ENCODE assay signal across 1 cellular context in the genomic region with DNA sequence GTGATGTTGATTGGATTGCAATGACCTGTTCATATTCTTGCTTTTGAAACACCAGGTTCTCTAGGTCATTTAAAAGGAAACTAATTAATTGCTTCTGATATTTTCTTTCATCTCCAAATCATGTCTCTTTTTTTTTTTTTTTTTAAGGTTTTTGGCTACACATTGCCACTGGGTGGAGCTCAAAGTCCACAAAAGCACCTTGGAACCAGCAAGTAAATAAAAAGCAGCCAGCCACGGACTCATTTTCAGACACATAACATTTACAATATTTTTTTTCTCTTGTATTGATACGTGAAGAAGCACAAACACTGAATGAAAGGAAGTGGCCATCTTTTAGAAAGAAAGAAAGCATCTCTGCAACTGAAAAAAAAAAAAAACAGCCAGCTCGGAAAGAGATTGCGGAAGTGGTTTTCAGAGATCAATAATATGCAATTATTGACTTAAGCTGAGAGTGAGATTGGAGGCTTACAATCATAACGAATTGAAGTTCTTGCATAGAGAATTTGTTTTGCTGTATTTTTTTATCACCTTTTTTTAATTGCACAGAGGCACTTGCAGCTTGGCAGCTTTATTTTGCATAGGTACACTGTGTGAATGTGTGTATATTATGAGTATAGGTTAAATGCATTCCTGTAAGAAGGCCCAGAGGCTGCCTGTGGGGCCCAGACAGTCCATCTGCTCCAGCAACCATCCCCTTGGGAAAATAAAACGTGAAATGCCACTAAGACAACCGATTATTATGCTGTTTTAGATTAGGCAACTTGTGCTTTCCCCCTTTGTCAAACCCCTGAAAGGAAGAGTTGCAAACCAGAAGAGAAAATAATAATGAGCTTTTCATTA.
TF ChIP-seq lines count a peak whose summit lies in the region.

No MANE protein-coding gene starts in this region.

TF ChIP-seq in GM23338, 12 proteins besides CTCF, POLR2A, EP300 and RAD21 (continued from another document):
- TF ChIP-seq POLR2AphosphoS5 (IDR thresholded peaks at IDR 0.05; ENCODE audit: low read depth) (no peak), EZH2phosphoT487 (IDR thresholded peaks at IDR 0.05; ENCODE audit: unreplicated experiment) (no peak), EZH2 (IDR thresholded peaks at IDR 0.05; ENCODE audit: low read depth, unreplicated experiment) (no peak), ZNF331 (CRISPR knock-in tag; IDR thresholded peaks at IDR 0.05; ENCODE audit: low read depth) (no peak), STAT1 (IDR thresholded peaks at IDR 0.05; ENCODE audit: unreplicated experiment) (no peak), NANOG (IDR thresholded peaks at IDR 0.05; ENCODE audit: borderline replicate concordance) (no peak), ZNF114 (CRISPR knock-in tag; IDR thresholded peaks at IDR 0.05) (no peak), CREB1 (CRISPR knock-in tag; IDR thresholded peaks at IDR 0.05; ENCODE audit: low read depth) (no peak)
- TF ChIP-seq, protein P1, sequence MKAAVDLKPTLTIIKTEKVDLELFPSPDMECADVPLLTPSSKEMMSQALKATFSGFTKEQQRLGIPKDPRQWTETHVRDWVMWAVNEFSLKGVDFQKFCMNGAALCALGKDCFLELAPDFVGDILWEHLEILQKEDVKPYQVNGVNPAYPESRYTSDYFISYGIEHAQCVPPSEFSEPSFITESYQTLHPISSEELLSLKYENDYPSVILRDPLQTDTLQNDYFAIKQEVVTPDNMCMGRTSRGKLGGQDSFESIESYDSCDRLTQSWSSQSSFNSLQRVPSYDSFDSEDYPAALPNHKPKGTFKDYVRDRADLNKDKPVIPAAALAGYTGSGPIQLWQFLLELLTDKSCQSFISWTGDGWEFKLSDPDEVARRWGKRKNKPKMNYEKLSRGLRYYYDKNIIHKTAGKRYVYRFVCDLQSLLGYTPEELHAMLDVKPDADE (IDR thresholded peaks at IDR 0.05), result no peak
- TF ChIP-seq, protein P2, sequence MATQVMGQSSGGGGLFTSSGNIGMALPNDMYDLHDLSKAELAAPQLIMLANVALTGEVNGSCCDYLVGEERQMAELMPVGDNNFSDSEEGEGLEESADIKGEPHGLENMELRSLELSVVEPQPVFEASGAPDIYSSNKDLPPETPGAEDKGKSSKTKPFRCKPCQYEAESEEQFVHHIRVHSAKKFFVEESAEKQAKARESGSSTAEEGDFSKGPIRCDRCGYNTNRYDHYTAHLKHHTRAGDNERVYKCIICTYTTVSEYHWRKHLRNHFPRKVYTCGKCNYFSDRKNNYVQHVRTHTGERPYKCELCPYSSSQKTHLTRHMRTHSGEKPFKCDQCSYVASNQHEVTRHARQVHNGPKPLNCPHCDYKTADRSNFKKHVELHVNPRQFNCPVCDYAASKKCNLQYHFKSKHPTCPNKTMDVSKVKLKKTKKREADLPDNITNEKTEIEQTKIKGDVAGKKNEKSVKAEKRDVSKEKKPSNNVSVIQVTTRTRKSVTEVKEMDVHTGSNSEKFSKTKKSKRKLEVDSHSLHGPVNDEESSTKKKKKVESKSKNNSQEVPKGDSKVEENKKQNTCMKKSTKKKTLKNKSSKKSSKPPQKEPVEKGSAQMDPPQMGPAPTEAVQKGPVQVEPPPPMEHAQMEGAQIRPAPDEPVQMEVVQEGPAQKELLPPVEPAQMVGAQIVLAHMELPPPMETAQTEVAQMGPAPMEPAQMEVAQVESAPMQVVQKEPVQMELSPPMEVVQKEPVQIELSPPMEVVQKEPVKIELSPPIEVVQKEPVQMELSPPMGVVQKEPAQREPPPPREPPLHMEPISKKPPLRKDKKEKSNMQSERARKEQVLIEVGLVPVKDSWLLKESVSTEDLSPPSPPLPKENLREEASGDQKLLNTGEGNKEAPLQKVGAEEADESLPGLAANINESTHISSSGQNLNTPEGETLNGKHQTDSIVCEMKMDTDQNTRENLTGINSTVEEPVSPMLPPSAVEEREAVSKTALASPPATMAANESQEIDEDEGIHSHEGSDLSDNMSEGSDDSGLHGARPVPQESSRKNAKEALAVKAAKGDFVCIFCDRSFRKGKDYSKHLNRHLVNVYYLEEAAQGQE (IDR thresholded peaks at IDR 0.05; ENCODE audit: unreplicated experiment), result no peak
- TF ChIP-seq, protein P3, sequence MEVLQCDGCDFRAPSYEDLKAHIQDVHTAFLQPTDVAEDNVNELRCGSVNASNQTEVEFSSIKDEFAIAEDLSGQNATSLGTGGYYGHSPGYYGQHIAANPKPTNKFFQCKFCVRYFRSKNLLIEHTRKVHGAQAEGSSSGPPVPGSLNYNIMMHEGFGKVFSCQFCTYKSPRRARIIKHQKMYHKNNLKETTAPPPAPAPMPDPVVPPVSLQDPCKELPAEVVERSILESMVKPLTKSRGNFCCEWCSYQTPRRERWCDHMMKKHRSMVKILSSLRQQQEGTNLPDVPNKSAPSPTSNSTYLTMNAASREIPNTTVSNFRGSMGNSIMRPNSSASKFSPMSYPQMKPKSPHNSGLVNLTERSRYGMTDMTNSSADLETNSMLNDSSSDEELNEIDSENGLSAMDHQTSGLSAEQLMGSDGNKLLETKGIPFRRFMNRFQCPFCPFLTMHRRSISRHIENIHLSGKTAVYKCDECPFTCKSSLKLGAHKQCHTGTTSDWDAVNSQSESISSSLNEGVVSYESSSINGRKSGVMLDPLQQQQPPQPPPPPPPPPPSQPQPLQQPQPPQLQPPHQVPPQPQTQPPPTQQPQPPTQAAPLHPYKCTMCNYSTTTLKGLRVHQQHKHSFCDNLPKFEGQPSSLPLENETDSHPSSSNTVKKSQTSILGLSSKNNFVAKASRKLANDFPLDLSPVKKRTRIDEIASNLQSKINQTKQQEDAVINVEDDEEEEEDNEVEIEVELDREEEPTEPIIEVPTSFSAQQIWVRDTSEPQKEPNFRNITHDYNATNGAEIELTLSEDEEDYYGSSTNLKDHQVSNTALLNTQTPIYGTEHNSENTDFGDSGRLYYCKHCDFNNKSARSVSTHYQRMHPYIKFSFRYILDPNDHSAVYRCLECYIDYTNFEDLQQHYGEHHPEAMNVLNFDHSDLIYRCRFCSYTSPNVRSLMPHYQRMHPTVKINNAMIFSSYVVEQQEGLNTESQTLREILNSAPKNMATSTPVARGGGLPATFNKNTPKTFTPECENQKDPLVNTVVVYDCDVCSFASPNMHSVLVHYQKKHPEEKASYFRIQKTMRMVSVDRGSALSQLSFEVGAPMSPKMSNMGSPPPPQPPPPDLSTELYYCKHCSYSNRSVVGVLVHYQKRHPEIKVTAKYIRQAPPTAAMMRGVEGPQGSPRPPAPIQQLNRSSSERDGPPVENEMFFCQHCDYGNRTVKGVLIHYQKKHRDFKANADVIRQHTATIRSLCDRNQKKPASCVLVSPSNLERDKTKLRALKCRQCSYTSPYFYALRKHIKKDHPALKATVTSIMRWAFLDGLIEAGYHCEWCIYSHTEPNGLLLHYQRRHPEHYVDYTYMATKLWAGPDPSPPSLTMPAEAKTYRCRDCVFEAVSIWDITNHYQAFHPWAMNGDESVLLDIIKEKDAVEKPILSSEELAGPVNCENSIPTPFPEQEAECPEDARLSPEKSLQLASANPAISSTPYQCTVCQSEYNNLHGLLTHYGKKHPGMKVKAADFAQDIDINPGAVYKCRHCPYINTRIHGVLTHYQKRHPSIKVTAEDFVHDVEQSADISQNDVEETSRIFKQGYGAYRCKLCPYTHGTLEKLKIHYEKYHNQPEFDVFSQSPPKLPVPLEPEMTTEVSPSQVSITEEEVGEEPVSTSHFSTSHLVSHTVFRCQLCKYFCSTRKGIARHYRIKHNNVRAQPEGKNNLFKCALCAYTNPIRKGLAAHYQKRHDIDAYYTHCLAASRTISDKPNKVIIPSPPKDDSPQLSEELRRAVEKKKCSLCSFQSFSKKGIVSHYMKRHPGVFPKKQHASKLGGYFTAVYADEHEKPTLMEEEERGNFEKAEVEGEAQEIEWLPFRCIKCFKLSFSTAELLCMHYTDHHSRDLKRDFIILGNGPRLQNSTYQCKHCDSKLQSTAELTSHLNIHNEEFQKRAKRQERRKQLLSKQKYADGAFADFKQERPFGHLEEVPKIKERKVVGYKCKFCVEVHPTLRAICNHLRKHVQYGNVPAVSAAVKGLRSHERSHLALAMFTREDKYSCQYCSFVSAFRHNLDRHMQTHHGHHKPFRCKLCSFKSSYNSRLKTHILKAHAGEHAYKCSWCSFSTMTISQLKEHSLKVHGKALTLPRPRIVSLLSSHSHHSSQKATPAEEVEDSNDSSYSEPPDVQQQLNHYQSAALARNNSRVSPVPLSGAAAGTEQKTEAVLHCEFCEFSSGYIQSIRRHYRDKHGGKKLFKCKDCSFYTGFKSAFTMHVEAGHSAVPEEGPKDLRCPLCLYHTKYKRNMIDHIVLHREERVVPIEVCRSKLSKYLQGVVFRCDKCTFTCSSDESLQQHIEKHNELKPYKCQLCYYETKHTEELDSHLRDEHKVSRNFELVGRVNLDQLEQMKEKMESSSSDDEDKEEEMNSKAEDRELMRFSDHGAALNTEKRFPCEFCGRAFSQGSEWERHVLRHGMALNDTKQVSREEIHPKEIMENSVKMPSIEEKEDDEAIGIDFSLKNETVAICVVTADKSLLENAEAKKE (CRISPR knock-in tag; IDR thresholded peaks at IDR 0.05), result no peak
TF ChIP-seq in GM23338: peak in this region for 0.
